In genomic region chr3:67654099-67654831, GRCh38 we compare ENCODE assay signal across 8 cellular contexts. TPM values are rescaled to one million over a fixed set of nuclear protein-coding genes. Genes with fewer than 3 reads are reported as not detected.
DNase-seq lines count a peak whose midpoint lies in the region; ATAC-seq and TF ChIP-seq lines count a peak whose summit lies in the region.

Gene SUCLG2, minus strand, starts transcription at chr3:67654612. Its CDS starts 26 bp downstream, at chr3:67654586.

- H4K91ac ChIP-seq in mesenchymal stem cell (ENCODE audit: low read length), result peak within 1 kb of the TSS; percentile 96

- H3K14ac ChIP-seq in mesenchymal stem cell (ENCODE audit: low read length in 2 of 2), result peak within 1 kb of the TSS; percentile 94 to 98

- H3K4me3 ChIP-seq in BJ (ENCODE audit: low read depth, low read length) (peak within 1 kb of the TSS; percentile 69), mesenchymal stem cell (ENCODE audit: insufficient read depth in 1 of 2, low read depth in 1 of 2, low read length in 2 of 2) (peak within 1 kb of the TSS; percentile 84 to 90)
- H3K4me3 ChIP-seq in effector memory CD4-positive, alpha-beta T cell (ENCODE audit: insufficient read depth, low read depth, low read length, poor library complexity, severe bottlenecking), result peak within 1 kb of the TSS; percentile 83

- no peaks in the 10 kb centered on the region for H3K36me3 ChIP-seq in BJ (ENCODE audit: control insufficient read depth, insufficient read depth, low read length)
- no peaks in the 10 kb centered on the region for H3K36me3 ChIP-seq in effector memory CD4-positive, alpha-beta T cell (ENCODE audit: control insufficient read depth, insufficient read depth, low read length)
- peaks cover 0 to 5% of the 10 kb centered on the region in 2 experiments for H3K36me3 ChIP-seq in mesenchymal stem cell (ENCODE audit: control insufficient read depth in 1 of 2, insufficient read depth in 2 of 2, low read depth in 1 of 2, low read length in 2 of 2)

- peak within 1 kb of the TSS; percentile 98 to 99 for H3K18ac ChIP-seq in mesenchymal stem cell (ENCODE audit: low read depth in 1 of 2, low read length in 2 of 2)

- whole genome bisulfite sequencing in mesenchymal stem cell, result under 1% methylated on average over 55 of the region's 66 CpGs

- DNase-seq in BJ (ENCODE audit: low read depth) (peak; percentile 20), NCI-H82 (lab: John Stamatoyannopoulos, UW) (peak; percentile 84), mesenchymal stem cell (peak; percentile 89)
- peak; percentile 65 to 77 (median 66) for DNase-seq in effector memory CD4-positive, alpha-beta T cell
- peak; percentile 70 for DNase-seq in stimulated activated CD8-positive, alpha-beta memory T cell treated with anti-CD3 and anti-CD28 coated beads, Interleukin-12 subunit alpha, Interleukin-12 subunit beta, amount 100 ng/mL, for 4 hours (ENCODE audit: low read depth)

- H2BK120ac ChIP-seq in mesenchymal stem cell (ENCODE audit: low read depth, low read length), result peak within 1 kb of the TSS; percentile 98

- CTCF ChIA-PET in BJ (lab: Yijun Ruan, JAX), result interaction anchor here (1.0 kb wide), 1 partner anchor 269 kb away, joined by 4 read pairs; no protein-coding TSS in a partner anchor
- CTCF ChIA-PET in activated CD8-positive, alpha-beta memory T cell treated with anti-CD3 and anti-CD28 coated beads for 36 hours (lab: Charles Lee), result interaction anchor here (1.5 kb wide), 1 partner anchor 10 kb away, joined by 3 read pairs; no protein-coding TSS in a partner anchor

- H4K8ac ChIP-seq in mesenchymal stem cell (ENCODE audit: low read length), result peak within 1 kb of the TSS; percentile 99

- peak within 1 kb of the TSS; percentile 18 for H2AK5ac ChIP-seq in mesenchymal stem cell (ENCODE audit: low read length, severe bottlenecking)

- peak within 1 kb of the TSS; percentile 88 for H3K4me2 ChIP-seq in mesenchymal stem cell (ENCODE audit: low read length, poor library complexity, severe bottlenecking)

- H2BK15ac ChIP-seq in mesenchymal stem cell (ENCODE audit: low read depth, poor library complexity, severe bottlenecking), result peak within 1 kb of the TSS; percentile 85

- no peak for TF ChIP-seq CTCF in BJ (IDR thresholded peaks at IDR 0.05; ENCODE audit: insufficient read depth, low read depth, low read length)

- POLR2A ChIA-PET in BJ (lab: Charles Lee), result no interaction called here
- POLR2A ChIA-PET in activated CD8-positive, alpha-beta memory T cell treated with anti-CD3 and anti-CD28 coated beads for 36 hours (lab: Charles Lee), result interaction anchor here (0.6 kb wide), 2 partner anchors 1432 to 1435 kb away, joined by 3 to 6 read pairs; no protein-coding TSS in a partner anchor

- H3K27me3 ChIP-seq in BJ (ENCODE audit: control insufficient read depth, insufficient read depth, low read length) (no peaks in the 10 kb centered on the region), mesenchymal stem cell (ENCODE audit: control insufficient read depth in 1 of 2, insufficient read depth in 1 of 2, low read length in 2 of 2) (no peaks in the 10 kb centered on the region)
- no peaks in the 10 kb centered on the region for H3K27me3 ChIP-seq in effector memory CD4-positive, alpha-beta T cell (replicated peaks; ENCODE audit: control insufficient read depth, insufficient read depth, low read length, poor library complexity, severe bottlenecking)

- peak within 1 kb of the TSS; percentile 98 for H2AFZ ChIP-seq in mesenchymal stem cell (ENCODE audit: low read depth, low read length)

- ATAC-seq in GM19025 (IDR thresholded peaks at IDR 0.05; ENCODE audit: low read depth, unreplicated experiment) (peak; percentile 72), HG03342 (IDR thresholded peaks at IDR 0.05; ENCODE audit: unreplicated experiment) (peak; percentile 69)

- H3K4me1 ChIP-seq in effector memory CD4-positive, alpha-beta T cell (ENCODE audit: control insufficient read depth, insufficient read depth, low read length, poor library complexity, severe bottlenecking), result peaks cover 21% of the 10 kb centered on the region
- H3K4me1 ChIP-seq in mesenchymal stem cell (ENCODE audit: control insufficient read depth, insufficient read depth, low read depth, low read length), result peaks cover 5% of the 10 kb centered on the region

- peak within 1 kb of the TSS in 1 of 2 experiments; percentile 91 for H2BK12ac ChIP-seq in mesenchymal stem cell (ENCODE audit: low read length in 2 of 2)

- H3K4ac ChIP-seq in mesenchymal stem cell (ENCODE audit: low read depth in 1 of 2, low read length in 2 of 2), result peak within 1 kb of the TSS; percentile 94 to 98

- H3K79me1 ChIP-seq in mesenchymal stem cell (replicated peaks; ENCODE audit: low read length, poor library complexity, severe bottlenecking), result peaks cover 11% of the 10 kb centered on the region

- peak within 1 kb of the TSS; percentile 95 for H2BK5ac ChIP-seq in mesenchymal stem cell (ENCODE audit: low read depth, low read length, poor library complexity, severe bottlenecking)

- H3K9ac ChIP-seq in mesenchymal stem cell (ENCODE audit: low read length), result peak within 1 kb of the TSS; percentile 92

- no peaks in the 10 kb centered on the region for H3K9me3 ChIP-seq in effector memory CD4-positive, alpha-beta T cell (ENCODE audit: control insufficient read depth, low read length)
- no peaks in the 10 kb centered on the region for H3K9me3 ChIP-seq in mesenchymal stem cell (ENCODE audit: control insufficient read depth, low read length)

- H3K23ac ChIP-seq in mesenchymal stem cell (ENCODE audit: low read length in 2 of 2), result peak within 1 kb of the TSS; percentile 79 to 92

- H3K27ac ChIP-seq in effector memory CD4-positive, alpha-beta T cell (ENCODE audit: insufficient read depth, low read length, poor library complexity, severe bottlenecking), result peak within 1 kb of the TSS; percentile 77
- peak within 1 kb of the TSS; percentile 87 for H3K27ac ChIP-seq in mesenchymal stem cell (ENCODE audit: low read length, poor library complexity, severe bottlenecking)

RNA-seq across cellular contexts. Expression of gene SUCLG2, which starts in this region (rescaled TPM):
- 21.3 and 29.9 TPM in 2 replicates for polyA plus RNA-seq in BJ (2011; rRNA removed)
- polyA minus RNA-seq in BJ (2011; rRNA and poly(A)+ RNA removed), result 8.6 and 11.1 TPM in 2 replicates
- total RNA-seq in activated CD8-positive, alpha-beta memory T cell treated with anti-CD3 and anti-CD28 coated beads for 36 hours, result 10 to 100 TPM; 61.1 to 62.7 TPM
- 46.2 TPM for polyA plus RNA-seq in mesenchymal stem cell (2013, experiment 1 of 2)
- polyA plus RNA-seq in mesenchymal stem cell (2013, experiment 2 of 2), result 47.3 TPM

Comparison
In these comparisons a context has a peak if more than half of its experiments do, and no peak if none do; other contexts are left out.
1. Peak in every context shown above with its lines: DNase-seq, ATAC-seq, H3K4me3 ChIP-seq and H3K27ac ChIP-seq.
2. DNase-seq: peak in every context shown above with its lines; median percentile 89 in mesenchymal stem cell; 84 in NCI-H82; 70 in stimulated activated CD8-positive, alpha-beta memory T cell treated with anti-CD3 and anti-CD28 coated beads, Interleukin-12 subunit alpha, Interleukin-12 subunit beta, amount 100 ng/mL, for 4 hours; 66 in effector memory CD4-positive, alpha-beta T cell; 20 in BJ.